In genomic region chr10:17819836-17820235, GRCh38 we compare ENCODE assay signal across 4 cellular contexts. TPM values are rescaled to one million over a fixed set of nuclear protein-coding genes. Genes with fewer than 3 reads are reported as not detected.
"Had no signal": no experiment of that assay in that cellular context is flagged by ENCODE, and none has a peak within 500 bp of the region (broad histone marks: within the 10 kb centered on the region; RNA-seq: fewer than 3 reads in every experiment).

No MANE protein-coding gene starts in this region.

- DNase-seq: GDM1, GF-D8 had no signal

- H3K4me3 ChIP-seq: GM12878 had no signal

RNA-seq across cellular contexts. Expression of gene MRC1, which starts 10.7 kb away (rescaled TPM):
- total RNA-seq: G401 had no signal
